28 cellular contexts compared by ENCODE assay signal in genomic region chr22:39296535-39296934, GRCh38. TPM values are rescaled to one million over a fixed set of nuclear protein-coding genes. Genes with fewer than 3 reads are reported as not detected.
A peak's percentile ranks its signal among the peaks of the same experiment; 100 is the strongest.
DNase-seq lines count a peak whose midpoint lies in the region; ATAC-seq, FAIRE-seq and TF ChIP-seq lines count a peak whose summit lies in the region.
"Had no signal": no experiment of that assay in that cellular context is flagged by ENCODE, and none has a peak within 500 bp of the region (broad histone marks: within the 10 kb centered on the region; RNA-seq: fewer than 3 reads in every experiment).

No MANE protein-coding gene starts in this region.

- H3K9me3 Mint-ChIP-seq in GM23338, result no peaks in the 10 kb centered on the region; the same call in 2 of the 3 replicates
- no peaks in the 10 kb centered on the region for H3K9me3 Mint-ChIP-seq in dendritic cell treated with granulocyte-macrophage colony-stimulating factor and Interleukin-4, amounts not matched to agents 40 ng/mL and 50 ng/mL, for 4 days
- H3K9me3 Mint-ChIP-seq: activated naive CD4-positive, alpha-beta T cell treated with anti-CD3 and anti-CD28 coated beads, Interleukin-2, amount 50 U/mL, for 24 hours; activated T-helper 2 cell treated with anti-CD3 and anti-CD28 coated beads, Interferon-gamma antibody, Interleukin-2, Interleukin-4, amounts not matched to agents 10 μg/mL and 5 μg/mL and 100 μg/mL, durations not matched to agents 14 hours and 24 hours and 36 hours; CD4-positive, alpha-beta T cell; effector memory CD8-positive, alpha-beta T cell; naive thymus-derived CD8-positive, alpha-beta T cell; T-helper 2 cell treated with Interferon-gamma antibody and Interleukin-4, amounts not matched to agents 5 μg/mL and 100 μg/mL, for 36 hours had no signal

- H3K27me3 ChIP-seq in GM23338 (ENCODE audit: insufficient read depth) (no peaks in the 10 kb centered on the region), osteoblast (ENCODE audit: insufficient read depth, low read length) (peaks cover 8% of the 10 kb centered on the region)
- H3K27me3 ChIP-seq: colonic mucosa, ovary had no signal

- no peak for FAIRE-seq in GM19239 (lab: Jason Lieb, UNC)
- FAIRE-seq: bronchial epithelial cell, D721Med, small intestine had no signal

- H4K20me1 ChIP-seq in GM23338 (replicated peaks; ENCODE audit: insufficient read depth), result no peaks in the 10 kb centered on the region
- H4K20me1 ChIP-seq in osteoblast (ENCODE audit: insufficient read depth, low read length), result no peaks in the 10 kb centered on the region

- H3K9me2 ChIP-seq in GM23338 (ENCODE audit: insufficient read depth), result no peaks in the 10 kb centered on the region

- H3K4me1 ChIP-seq in GM23338 (ENCODE audit: insufficient read depth) (peaks cover 18% of the 10 kb centered on the region; the same call in 1 of the 2 replicates), osteoblast (ENCODE audit: insufficient read depth, low read length) (peaks cover 12% of the 10 kb centered on the region)

- POLR2A ChIA-PET in RWPE1 (lab: Yijun Ruan, JAX; ENCODE audit: low non-redundant PET), result no interaction called here

- H3K4me2 ChIP-seq in GM23338 (no peak overlapping the region), osteoblast (ENCODE audit: insufficient read depth, low read length) (no peak overlapping the region)

- TF ChIP-seq CTCF in GM23338 (conservative IDR thresholded peaks at IDR 0.05; ENCODE audit: low read depth in 2 of 2) (no peak), RWPE1 (conservative IDR thresholded peaks at IDR 0.05; ENCODE audit: low read depth) (no peak), osteoblast (IDR thresholded peaks at IDR 0.05; ENCODE audit: extremely low read depth, low read depth, low read length) (no peak)

- peaks cover 41% of the 10 kb centered on the region for H3K4me1 Mint-ChIP-seq in GM23338
- H3K4me1 Mint-ChIP-seq in dendritic cell treated with granulocyte-macrophage colony-stimulating factor and Interleukin-4, amounts not matched to agents 40 ng/mL and 50 ng/mL, for 4 days (ENCODE audit: low read depth), result peaks cover 95% of the 10 kb centered on the region

- no peaks in the 10 kb centered on the region for H3K9me3 ChIP-seq in osteoblast (ENCODE audit: low read depth, low read length)
- H3K9me3 ChIP-seq: colonic mucosa, ovary had no signal

- CTCF ChIA-PET in RWPE1 (lab: Yijun Ruan, JAX), result no interaction called here

- H3F3A ChIP-seq in GM23338 (replicated peaks; ENCODE audit: low read depth), result 0 out of 2 replicates have a peak, but pooled peaks cover 6% of the 10 kb centered on the region

- H3K4me3 Mint-ChIP-seq in GM23338, result no peak overlapping the region
- H3K4me3 Mint-ChIP-seq in dendritic cell treated with granulocyte-macrophage colony-stimulating factor and Interleukin-4, amounts not matched to agents 40 ng/mL and 50 ng/mL, for 4 days, result no peak overlapping the region
- H3K4me3 Mint-ChIP-seq: activated CD4-positive, alpha-beta T cell treated with anti-CD3 and anti-CD28 coated beads for 36 hours; activated naive CD4-positive, alpha-beta T cell treated with anti-CD3 and anti-CD28 coated beads, Interleukin-2, amount 50 U/mL, for 24 hours; CD4-positive, alpha-beta T cell; effector memory CD8-positive, alpha-beta T cell; naive thymus-derived CD8-positive, alpha-beta T cell; T-helper 2 cell treated with Interferon-gamma antibody and Interleukin-4, amounts not matched to agents 5 μg/mL and 100 μg/mL, for 36 hours had no signal

- intact Hi-C loops in dendritic cell treated with granulocyte-macrophage colony-stimulating factor and Interleukin-4, amounts not matched to agents 40 ng/mL and 50 ng/mL, for 4 days (cut with micrococcal nuclease), result no loop called here

- no peak for TF ChIP-seq POLR2A in GM18505 (IDR thresholded peaks at IDR 0.05; ENCODE audit: borderline replicate concordance, extremely low read depth, insufficient read depth, insufficient read length)

- ATAC-seq in GM23338 (no peak), GM18505 (IDR thresholded peaks at IDR 0.05; ENCODE audit: unreplicated experiment) (no peak)
- ATAC-seq: activated CD4-positive, alpha-beta T cell treated with anti-CD3 and anti-CD28 coated beads for 36 hours; effector memory CD8-positive, alpha-beta T cell; naive thymus-derived CD8-positive, alpha-beta T cell had no signal

- H3K27ac ChIP-seq in GM23338 (ENCODE audit: low read depth), result no peak overlapping the region
- peak overlapping the region; percentile 70 for H3K27ac ChIP-seq in RWPE1
- no peak overlapping the region for H3K27ac ChIP-seq in osteoblast (ENCODE audit: low read depth, low read length)
- H3K27ac ChIP-seq: colonic mucosa had no signal

- DNase-seq in GM23338 (ENCODE audit: low spot score) (no peak), RWPE1 (ENCODE audit: low spot score) (no peak), osteoblast (ENCODE audit: insufficient read length, low spot score, missing footprints) (peak; percentile 49), amygdala (lab: John Stamatoyannopoulos, UW) (no peak), NOMO-1 (lab: John Stamatoyannopoulos, UW; ENCODE audit: unreplicated experiment in 2 of 2) (no peak), GM19239 (ENCODE audit: insufficient read length, low spot score) (no peak)
- DNase-seq: activated CD4-positive, alpha-beta T cell treated with anti-CD3 and anti-CD28 coated beads for 36 hours; amniotic stem cell; CD4-positive, alpha-beta T cell; colonic mucosa; effector memory CD8-positive, alpha-beta T cell; KBM-7; midbrain; naive thymus-derived CD8-positive, alpha-beta T cell; NCI-H1105 treated with DMSO at 0.1 percent for 48 hours; NCI-H1930; NCI-H526; SIG-M5; small intestine; stimulated activated naive CD4-positive, alpha-beta T cell treated with Interleukin-2 at 50 U/mL for 16 hours had no signal

- peaks cover 24% of the 10 kb centered on the region for H3K27me3 Mint-ChIP-seq in GM23338 (ENCODE audit: insufficient read depth, low read depth, poor library complexity)
- peaks cover 5% of the 10 kb centered on the region for H3K27me3 Mint-ChIP-seq in dendritic cell treated with granulocyte-macrophage colony-stimulating factor and Interleukin-4, amounts not matched to agents 40 ng/mL and 50 ng/mL, for 4 days

- H3K79me2 ChIP-seq in GM23338 (replicated peaks; ENCODE audit: insufficient read depth), result no peaks in the 10 kb centered on the region
- no peaks in the 10 kb centered on the region for H3K79me2 ChIP-seq in osteoblast (ENCODE audit: insufficient read depth, low read length)

- H3K27ac Mint-ChIP-seq in GM23338, result no peak overlapping the region
- H3K27ac Mint-ChIP-seq in dendritic cell treated with granulocyte-macrophage colony-stimulating factor and Interleukin-4, amounts not matched to agents 40 ng/mL and 50 ng/mL, for 4 days, result peak overlapping the region; percentile 68
- H3K27ac Mint-ChIP-seq: activated CD4-positive, alpha-beta T cell treated with anti-CD3 and anti-CD28 coated beads for 36 hours; activated naive CD4-positive, alpha-beta T cell treated with anti-CD3 and anti-CD28 coated beads, Interleukin-2, amount 50 U/mL, for 24 hours; activated T-helper 2 cell treated with anti-CD3 and anti-CD28 coated beads, Interferon-gamma antibody, Interleukin-2, Interleukin-4, amounts not matched to agents 10 μg/mL and 5 μg/mL and 100 μg/mL, durations not matched to agents 14 hours and 24 hours and 36 hours; CD4-positive, alpha-beta T cell; T-helper 2 cell treated with Interferon-gamma antibody and Interleukin-4, amounts not matched to agents 5 μg/mL and 100 μg/mL, for 36 hours had no signal

- H2AFZ ChIP-seq in GM23338 (0 out of 2 replicates have a peak overlapping the region, but pooled peaks have one; percentile 76), osteoblast (ENCODE audit: low read length) (no peak overlapping the region)

- H3K36me3 ChIP-seq in GM23338 (ENCODE audit: insufficient read depth), result no peaks in the 10 kb centered on the region
- no peaks in the 10 kb centered on the region for H3K36me3 ChIP-seq in osteoblast (ENCODE audit: insufficient read depth, low read length)
- H3K36me3 ChIP-seq: colonic mucosa, ovary had no signal

- no peaks in the 10 kb centered on the region; the same call in 2 of the 3 replicates for H3K36me3 Mint-ChIP-seq in GM23338 (ENCODE audit: low read depth)
- no peaks in the 10 kb centered on the region for H3K36me3 Mint-ChIP-seq in dendritic cell treated with granulocyte-macrophage colony-stimulating factor and Interleukin-4, amounts not matched to agents 40 ng/mL and 50 ng/mL, for 4 days (ENCODE audit: low read depth)
- H3K36me3 Mint-ChIP-seq: naive thymus-derived CD8-positive, alpha-beta T cell had no signal

- H3K4me3 ChIP-seq in GM23338 (no peak overlapping the region), osteoblast (ENCODE audit: insufficient read depth, low read length) (no peak overlapping the region)
- H3K4me3 ChIP-seq: colonic mucosa, ovary had no signal

TF ChIP-seq in GM23338, 12 proteins besides CTCF, POLR2A, EP300 and RAD21 (continues in another document):
- no peak for TF ChIP-seq ETS1 (IDR thresholded peaks at IDR 0.05)
- TF ChIP-seq STAT1 (IDR thresholded peaks at IDR 0.05; ENCODE audit: unreplicated experiment), result no peak
- no peak for TF ChIP-seq JUNB (IDR thresholded peaks at IDR 0.05; ENCODE audit: unreplicated experiment)
- no peak for TF ChIP-seq EZH2phosphoT487 (IDR thresholded peaks at IDR 0.05; ENCODE audit: unreplicated experiment)

RNA-seq across cellular contexts. Expression of gene RPL3, which starts 22.9 kb away (rescaled TPM):
- total RNA-seq in GM23338 (2014; rRNA removed; shearing (Covaris generic)), result 2,755 and 3,244 TPM in 2 replicates
- polyA plus RNA-seq in GM23338 (2016; fragmentation: Nextera tagmentation; extraction: Ambion mirVana), result 1,846 and 1,983 TPM in 2 replicates
- total RNA-seq in osteoblast, result 1,858 and 2,119 TPM in 2 replicates

RNA-seq across cellular contexts. Expression of gene PDGFB, which starts 51.8 kb away (rescaled TPM):
- 5.2 and 8.0 TPM in 2 replicates for total RNA-seq in GM23338 (2014; rRNA removed; shearing (Covaris generic))
- 1.9 and 2.2 TPM in 2 replicates for polyA plus RNA-seq in GM23338 (2016; fragmentation: Nextera tagmentation; extraction: Ambion mirVana)
- total RNA-seq in osteoblast, result under 0.01 TPM in 1 of 2 replicates, not detected in the other

RNA-seq across cellular contexts. Expression of gene SYNGR1, which starts 53.3 kb away (rescaled TPM):
- 12.3 and 30.9 TPM in 2 replicates for total RNA-seq in GM23338 (2014; rRNA removed; shearing (Covaris generic))
- polyA plus RNA-seq in GM23338 (2016; fragmentation: Nextera tagmentation; extraction: Ambion mirVana), result 37.0 and 37.7 TPM in 2 replicates
- total RNA-seq in osteoblast, result 2.1 and 3.6 TPM in 2 replicates
- total RNA-seq: activated T-helper 2 cell treated with anti-CD3 and anti-CD28 coated beads, Interferon-gamma antibody, Interleukin-2, Interleukin-4, amounts not matched to agents 10 μg/mL and 5 μg/mL and 100 μg/mL, durations not matched to agents 14 hours and 24 hours and 36 hours had no signal
